ENCODE assay signal across 7 cellular contexts in genomic region chr16:9238346-9238745, GRCh38.
"Had no signal": no experiment of that assay in that cellular context is flagged by ENCODE, and none has a peak within 500 bp of the region (broad histone marks: within the 10 kb centered on the region; RNA-seq: fewer than 3 reads in every experiment).

No MANE protein-coding gene starts in this region.

- ATAC-seq: K562 had no signal

- H3K27ac Mint-ChIP-seq: H9 had no signal

- DNase-seq: GM23248, GOT3, H9, HCEC 1CT, IMR-90, KG1 had no signal

- H3K4me3 Mint-ChIP-seq: H9 had no signal

- H3K4me1 Mint-ChIP-seq: H9 had no signal
